ENCODE assay signal across 1 cellular context in genomic region chr5:56464935-56465756, GRCh38.
A peak's percentile ranks its signal among the peaks of the same experiment; 100 is the strongest.
TF ChIP-seq lines count a peak whose summit lies in the region.

No MANE protein-coding gene starts in this region.

TF ChIP-seq in HepG2, 621 proteins besides CTCF, POLR2A, EP300 and RAD21 (continued from another document and continues in another):
- no peak for TF ChIP-seq GTF2F1 (IDR thresholded peaks at IDR 0.05; ENCODE audit: low read length)
- TF ChIP-seq ZC3H4 (CRISPR knock-in tag; IDR thresholded peaks at IDR 0.05; ENCODE audit: borderline replicate concordance): no peak
- TF ChIP-seq ZNF780A (CRISPR knock-in tag; IDR thresholded peaks at IDR 0.05): no peak
- TF ChIP-seq ZNF615 (CRISPR knock-in tag; IDR thresholded peaks at IDR 0.05; ENCODE audit: borderline replicate concordance): no peak
- TF ChIP-seq MYC (CRISPR knock-in tag; IDR thresholded peaks at IDR 0.05; ENCODE audit: borderline replicate concordance): no peak
- TF ChIP-seq KMT2A (CRISPR knock-in tag; IDR thresholded peaks at IDR 0.05): peak; percentile 57; the same call in 1 of the 2 replicates
- TF ChIP-seq ZBTB10 (CRISPR knock-in tag; IDR thresholded peaks at IDR 0.05; ENCODE audit: borderline replicate concordance): no peak
- peak; percentile 84 for TF ChIP-seq ERF (CRISPR knock-in tag; IDR thresholded peaks at IDR 0.05)
- 0 out of 2 replicates have a peak, but pooled peaks have one; percentile 74 for TF ChIP-seq RFXANK (CRISPR knock-in tag; IDR thresholded peaks at IDR 0.05)
- no peak for TF ChIP-seq NCOA1 (CRISPR knock-in tag; IDR thresholded peaks at IDR 0.05)
- no peak for TF ChIP-seq ZNF33A (CRISPR knock-in tag; IDR thresholded peaks at IDR 0.05; ENCODE audit: borderline replicate concordance)
- peak; percentile 74; the same call in 1 of the 2 replicates for TF ChIP-seq ZMYM3 (CRISPR knock-in tag; IDR thresholded peaks at IDR 0.05)
- TF ChIP-seq CHCHD3 (CRISPR knock-in tag; IDR thresholded peaks at IDR 0.05): no peak
- TF ChIP-seq POLR2AphosphoS2 (IDR thresholded peaks at IDR 0.05; ENCODE audit: low read depth, low read length): no peak
- TF ChIP-seq BCL3 (CRISPR knock-in tag; IDR thresholded peaks at IDR 0.05): no peak
- no peak for TF ChIP-seq ZBTB46 (CRISPR knock-in tag; IDR thresholded peaks at IDR 0.05; ENCODE audit: borderline replicate concordance)
- no peak for TF ChIP-seq SKIL (CRISPR knock-in tag; IDR thresholded peaks at IDR 0.05; ENCODE audit: borderline replicate concordance)
- 0 out of 2 replicates have a peak, but pooled peaks have one; percentile 3 for TF ChIP-seq SMC3 (IDR thresholded peaks at IDR 0.05; ENCODE audit: low read length)
- 0 out of 2 replicates have a peak, but pooled peaks have one; percentile 23 for TF ChIP-seq ZBTB25 (CRISPR knock-in tag; IDR thresholded peaks at IDR 0.05)
- TF ChIP-seq LBX2 (CRISPR knock-in tag; IDR thresholded peaks at IDR 0.05; ENCODE audit: borderline replicate concordance): no peak
- TF ChIP-seq ZNF556 (CRISPR knock-in tag; IDR thresholded peaks at IDR 0.05; ENCODE audit: borderline replicate concordance): no peak
- no peak for TF ChIP-seq TRAFD1 (CRISPR knock-in tag; IDR thresholded peaks at IDR 0.05; ENCODE audit: borderline replicate concordance)
- TF ChIP-seq DBP (CRISPR knock-in tag; IDR thresholded peaks at IDR 0.05; ENCODE audit: not compliant biosample characterization): no peak
- peak in 1 of 2 experiments; percentile 34; a peak in 1 of 4 replicates for TF ChIP-seq ATF4 (CRISPR knock-in tag; IDR thresholded peaks at IDR 0.05)
- no peak for TF ChIP-seq SP4 (CRISPR knock-in tag; IDR thresholded peaks at IDR 0.05)
- TF ChIP-seq ZNF333 (CRISPR knock-in tag; IDR thresholded peaks at IDR 0.05; ENCODE audit: borderline replicate concordance): no peak
- TF ChIP-seq DDIT3 (CRISPR knock-in tag; IDR thresholded peaks at IDR 0.05): no peak
- TF ChIP-seq ZNF674 (CRISPR knock-in tag; IDR thresholded peaks at IDR 0.05; ENCODE audit: low read depth): no peak
- no peak for TF ChIP-seq NFE2 (CRISPR knock-in tag; IDR thresholded peaks at IDR 0.05)
- no peak for TF ChIP-seq REPIN1 (CRISPR knock-in tag; IDR thresholded peaks at IDR 0.05; ENCODE audit: borderline replicate concordance, low read depth)
- no peak for TF ChIP-seq MLXIP (CRISPR knock-in tag; IDR thresholded peaks at IDR 0.05; ENCODE audit: borderline replicate concordance)
- no peak for TF ChIP-seq SNAPC5 (CRISPR knock-in tag; IDR thresholded peaks at IDR 0.05; ENCODE audit: borderline replicate concordance)
- peak; percentile 67; the same call in 1 of the 2 replicates for TF ChIP-seq KAT7 (CRISPR knock-in tag; IDR thresholded peaks at IDR 0.05; ENCODE audit: borderline replicate concordance)
- TF ChIP-seq ZNF20 (CRISPR knock-in tag; IDR thresholded peaks at IDR 0.05): no peak
- TF ChIP-seq SIN3A (IDR thresholded peaks at IDR 0.05; ENCODE audit: borderline replicate concordance, low read depth, low read length): no peak
- no peak for TF ChIP-seq PHF8 (CRISPR knock-in tag; IDR thresholded peaks at IDR 0.05)
- TF ChIP-seq BRCA1 (CRISPR knock-in tag; IDR thresholded peaks at IDR 0.05): no peak
- no peak for TF ChIP-seq ZNF446 (CRISPR knock-in tag; IDR thresholded peaks at IDR 0.05)
- peak; percentile 63; the same call in 1 of the 2 replicates for TF ChIP-seq ETV5 (CRISPR knock-in tag; IDR thresholded peaks at IDR 0.05; ENCODE audit: borderline replicate concordance)
- TF ChIP-seq ZNF3 (CRISPR knock-in tag; IDR thresholded peaks at IDR 0.05): no peak
- peak; percentile 40 for TF ChIP-seq SKI (IDR thresholded peaks at IDR 0.05; ENCODE audit: partially characterized antibody)
- peak; percentile 59; the same call in 1 of the 2 replicates for TF ChIP-seq KAT8 (CRISPR knock-in tag; IDR thresholded peaks at IDR 0.05)
- peak; percentile 86 for TF ChIP-seq SIX4 (CRISPR knock-in tag; IDR thresholded peaks at IDR 0.05)
- peak; percentile 60; the same call in 1 of the 2 replicates for TF ChIP-seq ZFP36L1 (CRISPR knock-in tag; IDR thresholded peaks at IDR 0.05)
- TF ChIP-seq FOXM1 (CRISPR knock-in tag; IDR thresholded peaks at IDR 0.05): no peak
- peak; percentile 79 for TF ChIP-seq MEIS2 (CRISPR knock-in tag; IDR thresholded peaks at IDR 0.05)
- no peak for TF ChIP-seq FIP1L1 (IDR thresholded peaks at IDR 0.05; ENCODE audit: borderline replicate concordance, insufficient read depth, low read depth, low read length)
- TF ChIP-seq FOXO1 (CRISPR knock-in tag; IDR thresholded peaks at IDR 0.05): peak; percentile 51; the same call in 1 of the 2 replicates
- TF ChIP-seq MIER3 (CRISPR knock-in tag; IDR thresholded peaks at IDR 0.05; ENCODE audit: borderline replicate concordance): peak; percentile 32; the same call in 1 of the 2 replicates
- TF ChIP-seq ZNF484 (CRISPR knock-in tag; IDR thresholded peaks at IDR 0.05; ENCODE audit: borderline replicate concordance, low read depth): no peak
